ENCODE assay signal across 13 cellular contexts in genomic region chr3:156417733-156418132, GRCh38.
"Had no signal": no experiment of that assay in that cellular context is flagged by ENCODE, and none has a peak within 500 bp of the region (broad histone marks: within the 10 kb centered on the region; RNA-seq: fewer than 3 reads in every experiment).

No MANE protein-coding gene starts in this region.

- H3K36me3 ChIP-seq: esophagus squamous epithelium, right lobe of liver, suprapubic skin, upper lobe of right lung had no signal

- H3K27me3 ChIP-seq: esophagus squamous epithelium, right lobe of liver, suprapubic skin, upper lobe of right lung had no signal

- H3K9me3 ChIP-seq: esophagus squamous epithelium, right lobe of liver, suprapubic skin, upper lobe of right lung had no signal

- ATAC-seq: activated T-cell treated with anti-CD3 and anti-CD28 coated beads, Interleukin-2, amount 50 U/mL, for 72 hours; stimulated activated naive CD8-positive, alpha-beta T cell treated with anti-CD3 and anti-CD28 coated beads, Interleukin-15, Interleukin-2, amounts not matched to agents 100 U/mL and 50 U/mL, for 24 hours; upper lobe of right lung had no signal

- H3K4me3 ChIP-seq: esophagus squamous epithelium, right lobe of liver, suprapubic skin, upper lobe of right lung had no signal

- DNase-seq: activated CD4-positive, alpha-beta memory T cell treated with anti-CD3 and anti-CD28 coated beads for 36 hours; activated CD4-positive, alpha-beta T cell treated with anti-CD3 and anti-CD28 coated beads for 1 hour; activated naive CD8-positive, alpha-beta T cell treated with anti-CD3 and anti-CD28 coated beads, Interleukin-2, amount 10 ng/mL, durations not matched to agents 7 days and 5 days; activated T-cell treated with anti-CD3 and anti-CD28 coated beads, Interleukin-2, amount 50 U/mL, for 72 hours; esophagus squamous epithelium; kidney; mesendoderm; right lobe of liver; stimulated activated CD4-positive, alpha-beta T cell treated with anti-CD3 and anti-CD28 coated beads, Interleukin-12 subunit alpha, Interleukin-12 subunit beta, amount 100 ng/mL, for 4 hours; stimulated activated naive CD8-positive, alpha-beta T cell treated with anti-CD3 and anti-CD28 coated beads, Interleukin-15, Interleukin-2, amounts not matched to agents 100 U/mL and 50 U/mL, for 24 hours; T-helper 9 cell; upper lobe of right lung had no signal

- H3K27ac ChIP-seq: esophagus squamous epithelium, right lobe of liver, suprapubic skin, upper lobe of right lung had no signal

- H3K4me1 ChIP-seq: esophagus squamous epithelium, right lobe of liver, suprapubic skin, upper lobe of right lung had no signal
